ENCODE assay signal across 20 cellular contexts in the genomic region with DNA sequence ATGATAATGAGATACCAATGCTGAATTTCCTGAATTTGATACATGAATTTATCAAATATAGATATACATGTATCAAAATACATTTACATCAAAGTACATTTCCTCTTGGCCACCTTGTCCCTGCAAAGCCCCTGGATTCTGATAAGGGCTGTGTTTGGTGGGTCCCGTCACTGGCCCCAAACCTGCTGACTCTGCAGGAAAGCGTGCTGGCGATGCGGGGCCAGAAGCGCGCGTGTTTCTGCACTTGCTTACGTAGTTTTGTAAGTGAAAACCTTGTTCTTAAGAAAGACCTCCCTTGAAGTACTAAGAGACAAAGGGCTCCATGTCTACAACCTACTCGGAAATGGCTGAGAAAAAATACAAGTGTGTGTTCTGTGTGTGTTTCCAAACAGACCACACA. TPM values are rescaled to one million over a fixed set of nuclear protein-coding genes. Genes with fewer than 3 reads are reported as not detected.
DNase-seq lines count a peak whose midpoint lies in the region; ATAC-seq and TF ChIP-seq lines count a peak whose summit lies in the region.
"Had no signal": no experiment of that assay in that cellular context is flagged by ENCODE, and none has a peak within 500 bp of the region (broad histone marks: within the 10 kb centered on the region; RNA-seq: fewer than 3 reads in every experiment).

No MANE protein-coding gene starts in this region.

- POLR2A ChIA-PET in activated CD4-positive, alpha-beta memory T cell treated with anti-CD3 and anti-CD28 coated beads for 36 hours (lab: Charles Lee): no interaction called here
- POLR2A ChIA-PET in Caco-2 (lab: Charles Lee): no interaction called here

- no peak overlapping the region for H3K4me3 Mint-ChIP-seq in stimulated activated naive CD8-positive, alpha-beta T cell treated with anti-CD3 and anti-CD28 coated beads, Interleukin-15, Interleukin-2, amounts not matched to agents 100 ng/mL and 50 ng/mL, for 24 hours
- no peak overlapping the region for H3K4me3 Mint-ChIP-seq in activated CD4-positive, alpha-beta memory T cell treated with anti-CD3 and anti-CD28 coated beads for 36 hours
- peak overlapping the region; percentile 73 for H3K4me3 Mint-ChIP-seq in endothelial cell (ENCODE audit: unreplicated experiment)
- no peak overlapping the region for H3K4me3 Mint-ChIP-seq in Caco-2 (ENCODE audit: unreplicated experiment)
- H3K4me3 Mint-ChIP-seq: mesothelial cell of epicardium had no signal

- no peaks in the 10 kb centered on the region for H3K9me3 ChIP-seq in Caco-2
- H3K9me3 ChIP-seq: esophagus squamous epithelium, upper lobe of right lung had no signal

- no peaks in the 10 kb centered on the region for H3K9me3 Mint-ChIP-seq in stimulated activated naive CD8-positive, alpha-beta T cell treated with anti-CD3 and anti-CD28 coated beads, Interleukin-15, Interleukin-2, amounts not matched to agents 100 ng/mL and 50 ng/mL, for 24 hours
- no peaks in the 10 kb centered on the region for H3K9me3 Mint-ChIP-seq in activated CD4-positive, alpha-beta memory T cell treated with anti-CD3 and anti-CD28 coated beads for 36 hours
- H3K9me3 Mint-ChIP-seq in endothelial cell (ENCODE audit: unreplicated experiment): no peaks in the 10 kb centered on the region
- no peaks in the 10 kb centered on the region for H3K9me3 Mint-ChIP-seq in Caco-2 (ENCODE audit: unreplicated experiment)
- H3K9me3 Mint-ChIP-seq: mesothelial cell of epicardium had no signal

- peaks cover 72% of the 10 kb centered on the region for H3K4me1 Mint-ChIP-seq in stimulated activated naive CD8-positive, alpha-beta T cell treated with anti-CD3 and anti-CD28 coated beads, Interleukin-15, Interleukin-2, amounts not matched to agents 100 ng/mL and 50 ng/mL, for 24 hours (ENCODE audit: low read depth)
- peaks cover 48% of the 10 kb centered on the region for H3K4me1 Mint-ChIP-seq in activated CD4-positive, alpha-beta memory T cell treated with anti-CD3 and anti-CD28 coated beads for 36 hours (ENCODE audit: low read depth)
- peaks cover 3% of the 10 kb centered on the region for H3K4me1 Mint-ChIP-seq in endothelial cell (ENCODE audit: unreplicated experiment)
- no peaks in the 10 kb centered on the region for H3K4me1 Mint-ChIP-seq in Caco-2 (ENCODE audit: low read depth, unreplicated experiment)

- H3K36me3 Mint-ChIP-seq in stimulated activated naive CD8-positive, alpha-beta T cell treated with anti-CD3 and anti-CD28 coated beads, Interleukin-15, Interleukin-2, amounts not matched to agents 100 ng/mL and 50 ng/mL, for 24 hours (ENCODE audit: low read depth): peaks cover 38% of the 10 kb centered on the region
- peaks cover 28% of the 10 kb centered on the region for H3K36me3 Mint-ChIP-seq in activated CD4-positive, alpha-beta memory T cell treated with anti-CD3 and anti-CD28 coated beads for 36 hours
- H3K36me3 Mint-ChIP-seq in endothelial cell (ENCODE audit: low read depth, unreplicated experiment) (peaks cover under 1% of the 10 kb centered on the region), Caco-2 (ENCODE audit: insufficient read depth, unreplicated experiment) (no peaks in the 10 kb centered on the region)
- H3K36me3 Mint-ChIP-seq: mesothelial cell of epicardium had no signal

- intact Hi-C loops in activated CD4-positive, alpha-beta memory T cell treated with anti-CD3 and anti-CD28 coated beads for 36 hours (cut with micrococcal nuclease): no loop called here
- intact Hi-C loops in Caco-2 (cut with micrococcal nuclease; ENCODE audit: unreplicated experiment): no loop called here

- no peaks in the 10 kb centered on the region for H3K27me3 Mint-ChIP-seq in stimulated activated naive CD8-positive, alpha-beta T cell treated with anti-CD3 and anti-CD28 coated beads, Interleukin-15, Interleukin-2, amounts not matched to agents 100 ng/mL and 50 ng/mL, for 24 hours
- no peaks in the 10 kb centered on the region for H3K27me3 Mint-ChIP-seq in activated CD4-positive, alpha-beta memory T cell treated with anti-CD3 and anti-CD28 coated beads for 36 hours
- H3K27me3 Mint-ChIP-seq in endothelial cell (ENCODE audit: unreplicated experiment) (peaks cover 9% of the 10 kb centered on the region), Caco-2 (ENCODE audit: insufficient read depth, unreplicated experiment) (peaks cover 4% of the 10 kb centered on the region)

- TF ChIP-seq CTCF in endothelial cell (IDR thresholded peaks at IDR 0.05; ENCODE audit: unreplicated experiment) (no peak), Caco-2 (IDR thresholded peaks at IDR 0.05; ENCODE audit: insufficient read depth in 1 of 2, low read depth in 1 of 2, low read length in 1 of 2, severe bottlenecking in 1 of 2, unreplicated experiment in 1 of 2) (no peak)

- DNase-seq in stimulated activated naive CD8-positive, alpha-beta T cell treated with anti-CD3 and anti-CD28 coated beads, Interleukin-15, Interleukin-2, amounts not matched to agents 100 U/mL and 50 U/mL, for 24 hours: no peak
- DNase-seq in activated CD4-positive, alpha-beta memory T cell treated with anti-CD3 and anti-CD28 coated beads for 36 hours: no peak
- no peak for DNase-seq in endothelial cell (ENCODE audit: low spot score)
- DNase-seq in Caco-2: no peak
- DNase-seq in stimulated activated CD4-positive, alpha-beta T cell treated with anti-CD3 and anti-CD28 coated beads, Interleukin-2, amount 100 ng/mL, for 48 hours: no peak
- no peak for DNase-seq in NCI-H748 (lab: John Stamatoyannopoulos, UW; ENCODE audit: unreplicated experiment)
- DNase-seq: amygdala; esophagus squamous epithelium; GF-D8; left cardiac atrium; NCI-H1105; NCI-H2107; NCI-H526; SHP77 treated with DMSO at 0.1 percent for 48 hours; stimulated activated naive CD4-positive, alpha-beta T cell treated with Interleukin-2 at 50 U/mL for 16 hours; upper lobe of right lung had no signal

- no peaks in the 10 kb centered on the region for H3K36me3 ChIP-seq in Caco-2 (ENCODE audit: control insufficient read depth, insufficient read depth, low read length)
- H3K36me3 ChIP-seq: esophagus squamous epithelium, upper lobe of right lung had no signal

- H3K27me3 ChIP-seq in Caco-2 (replicated peaks; ENCODE audit: control insufficient read depth, insufficient read depth, low read length): no peaks in the 10 kb centered on the region
- H3K27me3 ChIP-seq: upper lobe of right lung had no signal

- no peak overlapping the region for H3K4me3 ChIP-seq in Caco-2 (ENCODE audit: low read depth, low read length)
- H3K4me3 ChIP-seq: esophagus squamous epithelium, GM12878, upper lobe of right lung had no signal

- H3K27ac Mint-ChIP-seq in stimulated activated naive CD8-positive, alpha-beta T cell treated with anti-CD3 and anti-CD28 coated beads, Interleukin-15, Interleukin-2, amounts not matched to agents 100 ng/mL and 50 ng/mL, for 24 hours: peak overlapping the region; percentile 45
- H3K27ac Mint-ChIP-seq in activated CD4-positive, alpha-beta memory T cell treated with anti-CD3 and anti-CD28 coated beads for 36 hours: peak overlapping the region; percentile 28
- H3K27ac Mint-ChIP-seq in endothelial cell (ENCODE audit: unreplicated experiment): no peak overlapping the region
- no peak overlapping the region for H3K27ac Mint-ChIP-seq in Caco-2 (ENCODE audit: unreplicated experiment)
- H3K27ac Mint-ChIP-seq: mesothelial cell of epicardium had no signal

- BruUV-seq in Caco-2 (replicated peaks; lab: Mats Ljungman, UMichigan): no TSS peak

- CTCF ChIA-PET in activated CD4-positive, alpha-beta memory T cell treated with anti-CD3 and anti-CD28 coated beads for 36 hours (lab: Charles Lee): interaction anchor here (2.9 to 5.9 kb wide), 2 partner anchors 16 to 23 kb away, joined by 19 to 42 read pairs; no protein-coding TSS in a partner anchor
- CTCF ChIA-PET in Caco-2 (lab: Charles Lee): no interaction called here

- ATAC-seq in stimulated activated naive CD8-positive, alpha-beta T cell treated with anti-CD3 and anti-CD28 coated beads, Interleukin-15, Interleukin-2, amounts not matched to agents 100 U/mL and 50 U/mL, for 24 hours: no peak
- ATAC-seq in HG02852 (IDR thresholded peaks at IDR 0.05; ENCODE audit: unreplicated experiment): no peak
- ATAC-seq: GM12878, left cardiac atrium, upper lobe of right lung had no signal

- H3K4me1 ChIP-seq in Caco-2: no peaks in the 10 kb centered on the region

RNA-seq across cellular contexts. Expression of gene ITGB2, which starts 11.0 kb away (rescaled TPM):
- total RNA-seq in activated CD4-positive, alpha-beta memory T cell treated with anti-CD3 and anti-CD28 coated beads for 36 hours: 100 to 1,000 TPM; 242 to 247 TPM
- total RNA-seq in endothelial cell (ENCODE audit: unreplicated experiment) (21.3 TPM), Caco-2 (2022) (0.48 and 1.1 TPM in 2 replicates)

RNA-seq across cellular contexts. Expression of gene SLX9, which starts 30.1 kb away (rescaled TPM):
- total RNA-seq in activated CD4-positive, alpha-beta memory T cell treated with anti-CD3 and anti-CD28 coated beads for 36 hours: 10 to 100 TPM; 60.7 to 64.6 TPM
- total RNA-seq in endothelial cell (ENCODE audit: unreplicated experiment): 13.7 TPM
- total RNA-seq in Caco-2 (2022): 54.0 and 62.1 TPM in 2 replicates

RNA-seq across cellular contexts. Expression of gene PTTG1IP, which starts 36.2 kb away (rescaled TPM):
- total RNA-seq in activated CD4-positive, alpha-beta memory T cell treated with anti-CD3 and anti-CD28 coated beads for 36 hours: 10 to 100 TPM; 43.0 to 44.4 TPM
- total RNA-seq in endothelial cell (ENCODE audit: unreplicated experiment): 223 TPM
- total RNA-seq in Caco-2 (2022): 296 and 306 TPM in 2 replicates

Comparison
In these comparisons a context has a peak if more than half of its experiments do, and no peak if none do; other contexts are left out.
1. H3K27ac Mint-ChIP-seq: peak in stimulated activated naive CD8-positive, alpha-beta T cell treated with anti-CD3 and anti-CD28 coated beads, Interleukin-15, Interleukin-2, amounts not matched to agents 100 ng/mL and 50 ng/mL, for 24 hours (single experiment) and activated CD4-positive, alpha-beta memory T cell treated with anti-CD3 and anti-CD28 coated beads for 36 hours (single experiment); none in endothelial cell (single experiment) and Caco-2 (single experiment).
2. RNA of gene ITGB2, which starts 11.0 kb away (total RNA-seq): 242 to 247 TPM in activated CD4-positive, alpha-beta memory T cell treated with anti-CD3 and anti-CD28 coated beads for 36 hours and 21.3 TPM in endothelial cell (single experiment); 0.48 to 1.1 TPM in Caco-2; every median in the first group is over 10 times any median in the second.